Comparison of ENCODE assay signal across 1 cellular context in genomic region chr12:12725-13640, GRCh38. TPM values are rescaled to one million over a fixed set of nuclear protein-coding genes. Genes with fewer than 3 reads are reported as not detected.
"Had no signal": no experiment of that assay in that cellular context is flagged by ENCODE, and none has a peak within 500 bp of the region (broad histone marks: within the 10 kb centered on the region; RNA-seq: fewer than 3 reads in every experiment).

No MANE protein-coding gene starts in this region.

RNA-seq across cellular contexts. Expression of gene IQSEC3, which starts 53.6 kb away (rescaled TPM):
- total RNA-seq: mammary epithelial cell had no signal
- polyA plus RNA-seq: mammary epithelial cell had no signal
